1 cellular context compared by ENCODE assay signal in genomic region chr19:55091126-55091910, GRCh38.
TF ChIP-seq lines count a peak whose summit lies in the region.

No MANE protein-coding gene starts in this region.

TF ChIP-seq in H1, 55 proteins besides CTCF, POLR2A, EP300 and RAD21:
- TF ChIP-seq CHD2 (IDR thresholded peaks at IDR 0.05; ENCODE audit: low read length) (no peak), CHD7 (IDR thresholded peaks at IDR 0.05; ENCODE audit: insufficient replicate concordance, low read length) (no peak), SIN3A (conservative IDR thresholded peaks at IDR 0.05 in 1 of 2, IDR thresholded peaks at IDR 0.05 in 1 of 2; ENCODE audit: low read depth in 1 of 2, low read length in 2 of 2) (no peak; a peak in 1 of 4 replicates), HDAC2 (IDR thresholded peaks at IDR 0.05; ENCODE audit: borderline replicate concordance in 1 of 2, low read depth in 2 of 2, low read length in 2 of 2) (no peak), SP2 (IDR thresholded peaks at IDR 0.05; ENCODE audit: low read length) (no peak), NANOG (IDR thresholded peaks at IDR 0.05; ENCODE audit: insufficient read depth, low read depth, low read length, poor library complexity, severe bottlenecking) (no peak), KDM1A (IDR thresholded peaks at IDR 0.05; ENCODE audit: borderline replicate concordance, low read length) (no peak), SIX5 (IDR thresholded peaks at IDR 0.05; ENCODE audit: low read depth, low read length) (no peak), SUZ12 (IDR thresholded peaks at IDR 0.05; ENCODE audit: low read length) (no peak), GTF2F1 (IDR thresholded peaks at IDR 0.05; ENCODE audit: borderline replicate concordance, low read depth, low read length) (no peak), PHF8 (conservative IDR thresholded peaks at IDR 0.05; ENCODE audit: low read depth, low read length) (no peak), SP1 (IDR thresholded peaks at IDR 0.05; ENCODE audit: low read depth, low read length) (no peak), USF2 (IDR thresholded peaks at IDR 0.05; ENCODE audit: low read length) (no peak), JUN (IDR thresholded peaks at IDR 0.05; ENCODE audit: low read depth, low read length) (no peak), CBX5 (IDR thresholded peaks at IDR 0.05; ENCODE audit: low read depth, low read length) (no peak), ASH2L (IDR thresholded peaks at IDR 0.05; ENCODE audit: low read length) (no peak), CREB1 (IDR thresholded peaks at IDR 0.05) (no peak), CTBP2 (IDR thresholded peaks at IDR 0.05; ENCODE audit: borderline replicate concordance, insufficient read depth, insufficient read length, low read length) (no peak), FOSL1 (IDR thresholded peaks at IDR 0.05; ENCODE audit: insufficient read depth, low read depth, low read length) (no peak)
